1 cellular context compared by ENCODE assay signal in genomic region chr12:92036771-92037453, GRCh38.
A peak's percentile ranks its signal among the peaks of the same experiment; 100 is the strongest.
TF ChIP-seq lines count a peak whose summit lies in the region.

No MANE protein-coding gene starts in this region.

TF ChIP-seq in SK-N-SH, 30 proteins besides CTCF, POLR2A, EP300 and RAD21 (continued from another document):
- TF ChIP-seq ZBTB33 (IDR thresholded peaks at IDR 0.05; ENCODE audit: borderline replicate concordance, low read depth) (no peak), SIN3A (IDR thresholded peaks at IDR 0.05; ENCODE audit: borderline replicate concordance, low read depth, low read length) (no peak), POLR2AphosphoS5 (IDR thresholded peaks at IDR 0.05; ENCODE audit: low read depth, low read length) (peak; percentile 28; the same call in 1 of the 2 replicates), RXRA (IDR thresholded peaks at IDR 0.05; ENCODE audit: borderline replicate concordance, low read depth) (no peak), TCF12 (IDR thresholded peaks at IDR 0.05) (peak; percentile 73), ELF1 (IDR thresholded peaks at IDR 0.05) (no peak), FOSL2 (IDR thresholded peaks at IDR 0.05; ENCODE audit: borderline replicate concordance, low read depth) (no peak), USF1 (IDR thresholded peaks at IDR 0.05; ENCODE audit: borderline replicate concordance, low read depth) (no peak), TEAD4 (IDR thresholded peaks at IDR 0.05; ENCODE audit: borderline replicate concordance, insufficient read depth) (0 out of 2 replicates have a peak, but pooled peaks have one; percentile 32), FOXM1 (IDR thresholded peaks at IDR 0.05; ENCODE audit: low read depth) (no peak), GATA2 (CRISPR knock-in tag; IDR thresholded peaks at IDR 0.05) (no peak), REST (IDR thresholded peaks at IDR 0.05; ENCODE audit: low read depth, low read length) (no peak), CHD2 (IDR thresholded peaks at IDR 0.05; ENCODE audit: low read length, partially characterized antibody) (no peak), FOXJ3 (CRISPR knock-in tag; IDR thresholded peaks at IDR 0.05) (no peak)
TF ChIP-seq in SK-N-SH: peak in this region for 5.
